In the genomic region with DNA sequence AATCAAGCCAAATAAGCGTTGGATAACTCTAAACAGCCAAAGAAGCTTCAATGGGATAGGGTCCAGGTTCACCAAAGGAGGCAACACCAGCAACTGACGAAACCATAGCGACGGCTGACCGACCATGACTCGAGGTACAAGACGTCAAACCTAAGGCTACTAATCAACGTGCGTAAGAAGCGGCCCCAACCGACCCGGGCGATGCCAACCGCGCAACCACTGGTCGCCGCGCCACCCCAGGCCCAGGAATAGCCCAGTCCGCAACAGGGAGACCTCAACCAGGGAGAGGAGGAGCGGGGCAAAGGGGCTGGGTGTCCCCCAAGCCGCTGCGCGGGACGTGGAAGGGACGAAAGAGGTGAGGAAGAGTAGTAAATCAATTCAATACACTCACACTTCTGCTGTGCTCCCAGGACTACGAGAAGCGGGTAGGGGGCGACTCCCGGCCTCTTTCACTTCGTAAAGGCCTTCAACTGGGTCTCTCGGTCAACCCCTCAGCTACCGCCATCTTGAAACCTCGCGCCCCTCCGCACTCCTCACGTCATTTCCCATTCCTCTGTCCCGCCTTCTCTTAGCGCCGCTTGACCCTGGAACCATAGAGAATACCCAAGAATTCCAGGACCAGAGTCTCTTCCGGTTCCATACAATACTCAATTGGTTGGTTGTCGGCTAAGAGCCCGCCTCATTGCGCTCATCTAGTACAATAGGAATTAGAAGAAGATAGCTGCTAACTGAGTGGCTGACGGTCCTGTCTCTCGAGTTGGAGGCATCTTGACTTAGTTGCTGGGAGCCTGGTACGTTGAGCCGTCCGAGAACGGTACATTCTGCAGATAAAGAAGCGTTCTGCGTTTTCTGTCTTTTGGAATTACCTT, we compare ENCODE assay signal across 1 cellular context.
TF ChIP-seq lines count a peak whose summit lies in the region.

A gene with protein sequence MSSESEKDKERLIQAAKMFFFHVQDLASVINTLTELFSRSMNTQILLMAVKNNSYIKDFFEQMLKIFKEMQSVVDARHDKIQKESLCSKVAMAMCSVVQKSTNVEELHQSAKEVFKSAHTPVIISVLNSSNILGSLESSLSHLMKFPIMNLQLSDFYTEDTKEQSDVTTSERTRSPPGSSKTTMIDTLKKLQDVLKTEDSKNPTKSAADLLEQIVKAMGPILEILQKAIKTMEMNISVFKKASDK (plus strand): TSS at position 710 of the 869 bp plus-strand sequence. CDS start 19,266 bp downstream, outside the sequence.
A gene (minus strand): TSS at position 518 of the 869 bp plus-strand sequence. CDS start 2,095 bp downstream, outside the sequence.

TF ChIP-seq in HEK293, 187 proteins besides CTCF, POLR2A, EP300 and RAD21 (continued from another document):
- TF ChIP-seq, protein P1, sequence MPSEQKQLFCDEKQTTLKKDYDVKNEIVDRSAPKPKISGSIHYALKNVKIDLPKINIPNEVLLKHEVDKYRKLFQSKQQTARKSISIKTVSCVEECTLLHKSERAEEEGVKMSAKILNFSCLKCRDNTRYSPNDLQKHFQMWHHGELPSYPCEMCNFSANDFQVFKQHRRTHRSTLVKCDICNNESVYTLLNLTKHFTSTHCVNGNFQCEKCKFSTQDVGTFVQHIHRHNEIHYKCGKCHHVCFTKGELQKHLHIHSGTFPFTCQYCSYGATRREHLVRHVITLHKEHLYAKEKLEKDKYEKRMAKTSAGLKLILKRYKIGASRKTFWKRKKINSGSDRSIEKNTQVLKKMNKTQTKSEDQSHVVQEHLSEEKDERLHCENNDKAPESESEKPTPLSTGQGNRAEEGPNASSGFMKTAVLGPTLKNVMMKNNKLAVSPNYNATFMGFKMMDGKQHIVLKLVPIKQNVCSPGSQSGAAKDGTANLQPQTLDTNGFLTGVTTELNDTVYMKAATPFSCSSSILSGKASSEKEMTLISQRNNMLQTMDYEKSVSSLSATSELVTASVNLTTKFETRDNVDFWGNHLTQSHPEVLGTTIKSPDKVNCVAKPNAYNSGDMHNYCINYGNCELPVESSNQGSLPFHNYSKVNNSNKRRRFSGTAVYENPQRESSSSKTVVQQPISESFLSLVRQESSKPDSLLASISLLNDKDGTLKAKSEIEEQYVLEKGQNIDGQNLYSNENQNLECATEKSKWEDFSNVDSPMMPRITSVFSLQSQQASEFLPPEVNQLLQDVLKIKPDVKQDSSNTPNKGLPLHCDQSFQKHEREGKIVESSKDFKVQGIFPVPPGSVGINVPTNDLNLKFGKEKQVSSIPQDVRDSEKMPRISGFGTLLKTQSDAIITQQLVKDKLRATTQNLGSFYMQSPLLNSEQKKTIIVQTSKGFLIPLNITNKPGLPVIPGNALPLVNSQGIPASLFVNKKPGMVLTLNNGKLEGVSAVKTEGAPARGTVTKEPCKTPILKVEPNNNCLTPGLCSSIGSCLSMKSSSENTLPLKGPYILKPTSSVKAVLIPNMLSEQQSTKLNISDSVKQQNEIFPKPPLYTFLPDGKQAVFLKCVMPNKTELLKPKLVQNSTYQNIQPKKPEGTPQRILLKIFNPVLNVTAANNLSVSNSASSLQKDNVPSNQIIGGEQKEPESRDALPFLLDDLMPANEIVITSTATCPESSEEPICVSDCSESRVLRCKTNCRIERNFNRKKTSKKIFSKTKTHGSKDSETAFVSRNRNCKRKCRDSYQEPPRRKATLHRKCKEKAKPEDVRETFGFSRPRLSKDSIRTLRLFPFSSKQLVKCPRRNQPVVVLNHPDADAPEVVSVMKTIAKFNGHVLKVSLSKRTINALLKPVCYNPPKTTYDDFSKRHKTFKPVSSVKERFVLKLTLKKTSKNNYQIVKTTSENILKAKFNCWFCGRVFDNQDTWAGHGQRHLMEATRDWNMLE (tag by site-specific recombination; conservative IDR thresholded peaks at IDR 0.05; ENCODE audit: low read depth): peak; percentile 68
- TF ChIP-seq ZNF571 (tag by site-specific recombination; IDR thresholded peaks at IDR 0.05): no peak
- TF ChIP-seq, protein P2, sequence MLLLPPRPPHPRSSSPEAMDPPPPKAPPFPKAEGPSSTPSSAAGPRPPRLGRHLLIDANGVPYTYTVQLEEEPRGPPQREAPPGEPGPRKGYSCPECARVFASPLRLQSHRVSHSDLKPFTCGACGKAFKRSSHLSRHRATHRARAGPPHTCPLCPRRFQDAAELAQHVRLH (tag by site-specific recombination; IDR thresholded peaks at IDR 0.05): no peak
- TF ChIP-seq GFI1B (tag by site-specific recombination; IDR thresholded peaks at IDR 0.05): no peak
- no peak for TF ChIP-seq HOXA7 (CRISPR knock-in tag; IDR thresholded peaks at IDR 0.05; ENCODE audit: borderline replicate concordance)
- TF ChIP-seq ZNF76 (tag by site-specific recombination; IDR thresholded peaks at IDR 0.05; ENCODE audit: borderline replicate concordance, low read depth): peak; percentile 55; the same call in 1 of the 2 replicates
- 0 out of 2 replicates have a peak, but pooled peaks have one; percentile 14 for TF ChIP-seq ZNF660 (tag by site-specific recombination; IDR thresholded peaks at IDR 0.05)
- TF ChIP-seq TRIM28 (IDR thresholded peaks at IDR 0.05; ENCODE audit: borderline replicate concordance, low read length): peak; percentile 62; the same call in 1 of the 2 replicates
- TF ChIP-seq, protein P3, sequence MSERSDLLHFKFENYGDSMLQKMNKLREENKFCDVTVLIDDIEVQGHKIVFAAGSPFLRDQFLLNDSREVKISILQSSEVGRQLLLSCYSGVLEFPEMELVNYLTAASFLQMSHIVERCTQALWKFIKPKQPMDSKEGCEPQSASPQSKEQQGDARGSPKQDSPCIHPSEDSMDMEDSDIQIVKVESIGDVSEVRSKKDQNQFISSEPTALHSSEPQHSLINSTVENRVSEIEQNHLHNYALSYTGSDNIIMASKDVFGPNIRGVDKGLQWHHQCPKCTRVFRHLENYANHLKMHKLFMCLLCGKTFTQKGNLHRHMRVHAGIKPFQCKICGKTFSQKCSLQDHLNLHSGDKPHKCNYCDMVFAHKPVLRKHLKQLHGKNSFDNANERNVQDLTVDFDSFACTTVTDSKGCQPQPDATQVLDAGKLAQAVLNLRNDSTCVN (tag by site-specific recombination; optimal IDR thresholded peaks at IDR 0.05): peak; percentile 39
- TF ChIP-seq, protein P4, sequence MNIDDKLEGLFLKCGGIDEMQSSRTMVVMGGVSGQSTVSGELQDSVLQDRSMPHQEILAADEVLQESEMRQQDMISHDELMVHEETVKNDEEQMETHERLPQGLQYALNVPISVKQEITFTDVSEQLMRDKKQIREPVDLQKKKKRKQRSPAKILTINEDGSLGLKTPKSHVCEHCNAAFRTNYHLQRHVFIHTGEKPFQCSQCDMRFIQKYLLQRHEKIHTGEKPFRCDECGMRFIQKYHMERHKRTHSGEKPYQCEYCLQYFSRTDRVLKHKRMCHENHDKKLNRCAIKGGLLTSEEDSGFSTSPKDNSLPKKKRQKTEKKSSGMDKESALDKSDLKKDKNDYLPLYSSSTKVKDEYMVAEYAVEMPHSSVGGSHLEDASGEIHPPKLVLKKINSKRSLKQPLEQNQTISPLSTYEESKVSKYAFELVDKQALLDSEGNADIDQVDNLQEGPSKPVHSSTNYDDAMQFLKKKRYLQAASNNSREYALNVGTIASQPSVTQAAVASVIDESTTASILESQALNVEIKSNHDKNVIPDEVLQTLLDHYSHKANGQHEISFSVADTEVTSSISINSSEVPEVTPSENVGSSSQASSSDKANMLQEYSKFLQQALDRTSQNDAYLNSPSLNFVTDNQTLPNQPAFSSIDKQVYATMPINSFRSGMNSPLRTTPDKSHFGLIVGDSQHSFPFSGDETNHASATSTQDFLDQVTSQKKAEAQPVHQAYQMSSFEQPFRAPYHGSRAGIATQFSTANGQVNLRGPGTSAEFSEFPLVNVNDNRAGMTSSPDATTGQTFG (tag by site-specific recombination; IDR thresholded peaks at IDR 0.05; ENCODE audit: borderline replicate concordance): no peak
- no peak for TF ChIP-seq ZNF701 (tag by site-specific recombination; IDR thresholded peaks at IDR 0.05)
- TF ChIP-seq, protein P5, sequence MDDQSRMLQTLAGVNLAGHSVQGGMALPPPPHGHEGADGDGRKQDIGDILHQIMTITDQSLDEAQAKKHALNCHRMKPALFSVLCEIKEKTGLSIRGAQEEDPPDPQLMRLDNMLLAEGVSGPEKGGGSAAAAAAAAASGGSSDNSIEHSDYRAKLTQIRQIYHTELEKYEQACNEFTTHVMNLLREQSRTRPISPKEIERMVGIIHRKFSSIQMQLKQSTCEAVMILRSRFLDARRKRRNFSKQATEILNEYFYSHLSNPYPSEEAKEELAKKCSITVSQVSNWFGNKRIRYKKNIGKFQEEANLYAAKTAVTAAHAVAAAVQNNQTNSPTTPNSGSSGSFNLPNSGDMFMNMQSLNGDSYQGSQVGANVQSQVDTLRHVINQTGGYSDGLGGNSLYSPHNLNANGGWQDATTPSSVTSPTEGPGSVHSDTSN (CRISPR knock-in tag; IDR thresholded peaks at IDR 0.05): peak; percentile 74; the same call in 1 of the 2 replicates
- TF ChIP-seq, protein P6, sequence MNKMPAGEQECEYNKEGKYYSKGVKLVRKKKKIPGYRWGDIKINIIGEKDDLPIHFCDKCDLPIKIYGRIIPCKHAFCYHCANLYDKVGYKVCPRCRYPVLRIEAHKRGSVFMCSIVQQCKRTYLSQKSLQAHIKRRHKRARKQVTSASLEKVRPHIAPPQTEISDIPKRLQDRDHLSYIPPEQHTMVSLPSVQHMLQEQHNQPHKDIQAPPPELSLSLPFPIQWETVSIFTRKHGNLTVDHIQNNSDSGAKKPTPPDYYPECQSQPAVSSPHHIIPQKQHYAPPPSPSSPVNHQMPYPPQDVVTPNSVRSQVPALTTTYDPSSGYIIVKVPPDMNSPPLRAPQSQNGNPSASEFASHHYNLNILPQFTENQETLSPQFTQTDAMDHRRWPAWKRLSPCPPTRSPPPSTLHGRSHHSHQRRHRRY (tag by site-specific recombination; IDR thresholded peaks at IDR 0.05): no peak
- no peak for TF ChIP-seq ZNF175 (tag by site-specific recombination; IDR thresholded peaks at IDR 0.05)
- peak; percentile 90 for TF ChIP-seq YY1 (tag by site-specific recombination; IDR thresholded peaks at IDR 0.05)
